In genomic region chr1:224721000-224721399, GRCh38 we compare ENCODE assay signal across 1 cellular context.
TF ChIP-seq lines count a peak whose summit lies in the region.

No MANE protein-coding gene starts in this region.

TF ChIP-seq in GM23338, 12 proteins besides CTCF, POLR2A, EP300 and RAD21:
- TF ChIP-seq ZNF462 (CRISPR knock-in tag; IDR thresholded peaks at IDR 0.05) (no peak), POLR2AphosphoS5 (IDR thresholded peaks at IDR 0.05; ENCODE audit: low read depth) (no peak), STAT1 (IDR thresholded peaks at IDR 0.05; ENCODE audit: unreplicated experiment) (no peak), ZNF331 (CRISPR knock-in tag; IDR thresholded peaks at IDR 0.05; ENCODE audit: low read depth) (no peak), REST (IDR thresholded peaks at IDR 0.05; ENCODE audit: unreplicated experiment) (no peak), NANOG (IDR thresholded peaks at IDR 0.05; ENCODE audit: borderline replicate concordance) (no peak), EZH2phosphoT487 (IDR thresholded peaks at IDR 0.05; ENCODE audit: unreplicated experiment) (no peak), EZH2 (IDR thresholded peaks at IDR 0.05; ENCODE audit: low read depth, unreplicated experiment) (no peak), CREB1 (CRISPR knock-in tag; IDR thresholded peaks at IDR 0.05; ENCODE audit: low read depth) (no peak), ZNF114 (CRISPR knock-in tag; IDR thresholded peaks at IDR 0.05) (no peak), JUNB (IDR thresholded peaks at IDR 0.05; ENCODE audit: unreplicated experiment) (no peak), ETS1 (IDR thresholded peaks at IDR 0.05) (no peak)
